Comparison of ENCODE assay signal across 11 cellular contexts in the genomic region with DNA sequence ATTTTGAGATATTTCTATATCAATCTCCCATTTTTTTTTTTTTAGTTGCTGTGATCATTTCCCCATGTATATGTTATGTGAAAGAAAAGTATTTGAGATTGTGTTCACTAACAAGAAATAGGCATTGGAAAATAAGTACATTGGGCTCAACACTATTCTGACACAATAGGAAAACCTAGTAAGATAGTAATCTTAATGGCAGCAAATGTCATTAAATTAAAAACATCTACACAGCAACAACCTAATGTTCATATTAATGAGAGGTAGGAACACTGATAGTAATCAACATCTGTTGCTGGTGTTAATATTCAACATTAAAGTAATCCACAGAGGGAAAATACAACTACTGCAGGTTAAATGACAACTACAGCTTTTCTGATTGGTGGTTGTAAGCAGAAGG. TPM values are rescaled to one million over a fixed set of nuclear protein-coding genes. Genes with fewer than 3 reads are reported as not detected.
DNase-seq lines count a peak whose midpoint lies in the region; ATAC-seq and TF ChIP-seq lines count a peak whose summit lies in the region.
"Had no signal": no experiment of that assay in that cellular context is flagged by ENCODE, and none has a peak within 500 bp of the region (broad histone marks: within the 10 kb centered on the region; RNA-seq: fewer than 3 reads in every experiment).

No MANE protein-coding gene starts in this region.

- H3K9me2 ChIP-seq in Karpas-422 (replicated peaks; ENCODE audit: insufficient read depth, low read length), result no peaks in the 10 kb centered on the region

- no peak overlapping the region for H3K9ac ChIP-seq in Karpas-422 (ENCODE audit: low read length)

- no peak for DNase-seq in CD4-positive, CD25-positive, alpha-beta regulatory T cell
- DNase-seq in Karpas-422 (no peak), NCI-H2081 treated with DMSO at 0.1 percent for 48 hours (lab: John Stamatoyannopoulos, UW) (no peak), hippocampal formation (lab: John Stamatoyannopoulos, UW) (no peak)
- no peak for DNase-seq in central memory CD8-positive, alpha-beta T cell (ENCODE audit: low spot score in 2 of 2)
- DNase-seq: cortex of kidney, DMS153 had no signal

- H3K9me3 ChIP-seq in CD4-positive, CD25-positive, alpha-beta regulatory T cell (ENCODE audit: control insufficient read depth in 2 of 2, low read length in 2 of 2), result no peaks in the 10 kb centered on the region
- H3K9me3 ChIP-seq in Karpas-422 (ENCODE audit: low read length), result no peaks in the 10 kb centered on the region

- peak overlapping the region; percentile 95 to 99 (median 98) for H3K4me3 Mint-ChIP-seq in CD4-positive, CD25-positive, alpha-beta regulatory T cell
- peak overlapping the region; percentile 92 for H3K4me3 Mint-ChIP-seq in central memory CD8-positive, alpha-beta T cell
- peak overlapping the region; percentile 96 to 100 (median 98) for H3K4me3 Mint-ChIP-seq in nephron

- H3K27ac ChIP-seq in CD4-positive, CD25-positive, alpha-beta regulatory T cell (ENCODE audit: insufficient read depth, low read length, poor library complexity, severe bottlenecking), result no peak overlapping the region
- no peak overlapping the region for H3K27ac ChIP-seq in Karpas-422 (ENCODE audit: low read length)

- H3K4me1 Mint-ChIP-seq in CD4-positive, CD25-positive, alpha-beta regulatory T cell, result peaks cover 24 to 51% (median 36%) of the 10 kb centered on the region in 4 donors
- peaks cover 39% of the 10 kb centered on the region for H3K4me1 Mint-ChIP-seq in central memory CD8-positive, alpha-beta T cell
- peaks cover 26% of the 10 kb centered on the region for H3K4me1 Mint-ChIP-seq in nephron

- no peak for TF ChIP-seq CTCF in nephron (IDR thresholded peaks at IDR 0.05; ENCODE audit: unreplicated experiment in 3 of 3)

- peaks cover 17% of the 10 kb centered on the region for H3K36me3 Mint-ChIP-seq in CD4-positive, CD25-positive, alpha-beta regulatory T cell
- H3K36me3 Mint-ChIP-seq in central memory CD8-positive, alpha-beta T cell (ENCODE audit: insufficient read depth), result peaks cover 11% of the 10 kb centered on the region
- H3K36me3 Mint-ChIP-seq in nephron (ENCODE audit: low read depth), result peaks cover 2% of the 10 kb centered on the region

- ATAC-seq in CD4-positive, CD25-positive, alpha-beta regulatory T cell (ENCODE audit: low read depth in 2 of 2), result no peak
- no peak for ATAC-seq in central memory CD8-positive, alpha-beta T cell (replicated peaks; ENCODE audit: extremely low read depth, poor library complexity, severe bottlenecking)
- ATAC-seq in GM18520 (IDR thresholded peaks at IDR 0.05; ENCODE audit: unreplicated experiment) (no peak), GM18861 (IDR thresholded peaks at IDR 0.05; ENCODE audit: unreplicated experiment) (no peak)

- peaks cover 32% of the 10 kb centered on the region for H3K4me1 ChIP-seq in CD4-positive, CD25-positive, alpha-beta regulatory T cell (ENCODE audit: control insufficient read depth, insufficient read depth, low read length, poor library complexity, severe bottlenecking)
- H3K4me1 ChIP-seq in Karpas-422 (ENCODE audit: low read length), result peaks cover 14% of the 10 kb centered on the region

- H3K9me3 Mint-ChIP-seq in CD4-positive, CD25-positive, alpha-beta regulatory T cell, result peaks cover 0 to 2% (median 0%) of the 10 kb centered on the region in 7 donors
- H3K9me3 Mint-ChIP-seq in central memory CD8-positive, alpha-beta T cell, result no peaks in the 10 kb centered on the region
- no peaks in the 10 kb centered on the region for H3K9me3 Mint-ChIP-seq in nephron

- peak overlapping the region in 2 of 3 donors; percentile 99 to 100 for H3K27ac Mint-ChIP-seq in CD4-positive, CD25-positive, alpha-beta regulatory T cell
- peak overlapping the region; percentile 97 for H3K27ac Mint-ChIP-seq in central memory CD8-positive, alpha-beta T cell (ENCODE audit: low read depth)
- peak overlapping the region; percentile 94 to 99 (median 95) for H3K27ac Mint-ChIP-seq in nephron

- peak overlapping the region; percentile 71; the same call in 1 of the 2 replicates for H2AFZ ChIP-seq in Karpas-422 (ENCODE audit: low read length)

- peaks cover 11% of the 10 kb centered on the region for H3K27me3 Mint-ChIP-seq in CD4-positive, CD25-positive, alpha-beta regulatory T cell
- peaks cover 6% of the 10 kb centered on the region for H3K27me3 Mint-ChIP-seq in central memory CD8-positive, alpha-beta T cell
- no peaks in the 10 kb centered on the region for H3K27me3 Mint-ChIP-seq in nephron (ENCODE audit: low read depth)

- no peaks in the 10 kb centered on the region for H3K27me3 ChIP-seq in CD4-positive, CD25-positive, alpha-beta regulatory T cell (ENCODE audit: control insufficient read depth, insufficient read depth, low read length)
- no peaks in the 10 kb centered on the region for H3K27me3 ChIP-seq in Karpas-422 (ENCODE audit: low read length)

- H4K20me1 ChIP-seq in Karpas-422 (ENCODE audit: insufficient read depth, low read depth, low read length), result no peaks in the 10 kb centered on the region; the same call in 1 of the 2 replicates

- H3K36me3 ChIP-seq in CD4-positive, CD25-positive, alpha-beta regulatory T cell (ENCODE audit: control insufficient read depth, insufficient read depth, low read length), result peaks cover 3% of the 10 kb centered on the region
- peaks cover 18% of the 10 kb centered on the region for H3K36me3 ChIP-seq in Karpas-422 (ENCODE audit: insufficient read depth, low read length)

- H3K4me2 ChIP-seq in Karpas-422 (ENCODE audit: low read depth, low read length, poor library complexity, severe bottlenecking), result no peak overlapping the region

- H3K79me2 ChIP-seq in Karpas-422 (ENCODE audit: low read length), result peaks cover 34% of the 10 kb centered on the region

- H3K4me3 ChIP-seq in CD4-positive, CD25-positive, alpha-beta regulatory T cell (ENCODE audit: low read depth, low read length), result no peak overlapping the region
- H3K4me3 ChIP-seq in Karpas-422 (ENCODE audit: low read length), result no peak overlapping the region

RNA-seq across cellular contexts. Expression of a gene that starts 1.5 kb away (rescaled TPM):
- total RNA-seq in CD4-positive, CD25-positive, alpha-beta regulatory T cell, result 27.2 TPM
- 10 to 100 TPM; 34.9 to 49.1 (median 41.5) TPM for polyA plus RNA-seq in CD4-positive, CD25-positive, alpha-beta regulatory T cell
- 15.7 and 26.8 TPM in 2 replicates for total RNA-seq in Karpas-422 (2014; rRNA removed; shearing (Covaris generic); ENCODE audit: low replicate concordance)

RNA-seq across cellular contexts. Expression of a gene that starts 23.9 kb away (rescaled TPM):
- total RNA-seq in CD4-positive, CD25-positive, alpha-beta regulatory T cell, result not detected
- not detected for polyA plus RNA-seq in CD4-positive, CD25-positive, alpha-beta regulatory T cell
- not detected in 2 replicates for total RNA-seq in Karpas-422 (2014; rRNA removed; shearing (Covaris generic); ENCODE audit: low replicate concordance)
- total RNA-seq: renal cortical epithelial cell had no signal

RNA-seq across cellular contexts. Expression of a gene that starts 58.2 kb away (rescaled TPM):
- 2.9 TPM for total RNA-seq in CD4-positive, CD25-positive, alpha-beta regulatory T cell
- under 1 TPM in 3 of 4 donors, not detected in 1; 0.44 to 0.75 (median 0.52) TPM for polyA plus RNA-seq in CD4-positive, CD25-positive, alpha-beta regulatory T cell
- total RNA-seq in Karpas-422 (2014; rRNA removed; shearing (Covaris generic); ENCODE audit: low replicate concordance), result 4.8 and 9.1 TPM in 2 replicates
